In genomic region chr13:27182844-27183497, GRCh38 we compare ENCODE assay signal across 9 cellular contexts. TPM values are rescaled to one million over a fixed set of nuclear protein-coding genes. Genes with fewer than 3 reads are reported as not detected.
DNase-seq lines count a peak whose midpoint lies in the region; ATAC-seq, FAIRE-seq and TF ChIP-seq lines count a peak whose summit lies in the region.
"Had no signal": no experiment of that assay in that cellular context is flagged by ENCODE, and none has a peak within 500 bp of the region (broad histone marks: within the 10 kb centered on the region; RNA-seq: fewer than 3 reads in every experiment).

No MANE protein-coding gene starts in this region.

- no peaks in the 10 kb centered on the region for H3K79me1 ChIP-seq in H9 (ENCODE audit: insufficient read depth, low read depth, low read length, poor library complexity, severe bottlenecking)

- no peak overlapping the region for H4K91ac ChIP-seq in H9 (ENCODE audit: insufficient read length, low read depth, low read length)

- H3K23me2 ChIP-seq in H9 (ENCODE audit: insufficient read length, low read depth, low read length, poor library complexity, severe bottlenecking), result no peaks in the 10 kb centered on the region

- H3K9me3 Mint-ChIP-seq in H9, result no peaks in the 10 kb centered on the region

- H3K4ac ChIP-seq in H9 (ENCODE audit: low read depth, low read length), result no peak overlapping the region

- no peak overlapping the region for H3K4me3 Mint-ChIP-seq in H9

- no peak overlapping the region for H3K18ac ChIP-seq in H9 (ENCODE audit: insufficient read length, low read depth, low read length)

- H3K9ac ChIP-seq in H9 (ENCODE audit: extremely low read depth, insufficient read length, low read length) (no peak overlapping the region), adipocyte (ENCODE audit: low read length) (peak overlapping the region; percentile 14), skeletal muscle satellite cell (ENCODE audit: low read depth, low read length) (peak overlapping the region; percentile 46)

- WGBS in H9 (ENCODE audit: extremely low coverage, insufficient read length, low lambda C conversion rate), result no CpG with 5 or more reads among the region's 10 CpGs
- WGBS in heart left ventricle, 4 donors, result 27 to 36% (median 32%) methylated on average over 10 of the region's 10 CpGs
- 63 to 84% (median 79%) methylated on average over 10 of the region's 10 CpGs for WGBS in small intestine, 3 donors

- no peak overlapping the region for H3K23ac ChIP-seq in H9 (ENCODE audit: insufficient read length, low read depth, low read length)

- no peak overlapping the region for H4K8ac ChIP-seq in H9 (replicated peaks; ENCODE audit: insufficient read length, low read depth, low read length)

- no peak overlapping the region for H3K14ac ChIP-seq in H9 (ENCODE audit: insufficient read depth, low read length)

- H3K27ac Mint-ChIP-seq in H9, result peak overlapping the region in 2 of 3 experiments; percentile 29 to 90; a peak in 3 of 7 replicates

- H2AFZ ChIP-seq in H9 (ENCODE audit: low read length), result no peak overlapping the region

- H3K27ac ChIP-seq in H9 (ENCODE audit: insufficient read length, low read depth, low read length) (no peak overlapping the region), heart left ventricle (peak overlapping the region in 7 of 12 donors; percentile 26 to 57 (median 45)), small intestine (ENCODE audit: low read depth in 1 of 2, low read length in 1 of 2) (peak overlapping the region in 1 of 2 donors; percentile 18)

- H4K20me1 ChIP-seq in H9 (ENCODE audit: control insufficient read depth, insufficient read depth, insufficient read length), result no peaks in the 10 kb centered on the region

- H2BK12ac ChIP-seq in H9 (ENCODE audit: insufficient read length, low read depth, low read length), result no peak overlapping the region

- H2BK20ac ChIP-seq in H9 (ENCODE audit: low read depth, low read length, poor library complexity, severe bottlenecking), result no peak overlapping the region

- no peaks in the 10 kb centered on the region for H3K36me3 Mint-ChIP-seq in H9 (ENCODE audit: insufficient read depth in 1 of 3, low read depth in 3 of 3)

- no peaks in the 10 kb centered on the region for H3K27me3 ChIP-seq in H9 (ENCODE audit: insufficient read depth, low read length)
- H3K27me3 ChIP-seq in adipocyte (replicated peaks; ENCODE audit: control insufficient read depth, insufficient read depth, low read length), result no peaks in the 10 kb centered on the region
- H3K27me3 ChIP-seq in heart left ventricle, result no peaks in the 10 kb centered on the region
- no peaks in the 10 kb centered on the region for H3K27me3 ChIP-seq in skeletal muscle satellite cell (ENCODE audit: control insufficient read depth, insufficient read depth, low read length)
- no peaks in the 10 kb centered on the region for H3K27me3 ChIP-seq in small intestine (ENCODE audit: control insufficient read depth in 2 of 2, insufficient read depth in 2 of 2, low read length in 2 of 2)

- H2AK5ac ChIP-seq in H9 (ENCODE audit: insufficient read length, low read length), result no peak overlapping the region

- H3K4me3 ChIP-seq in adipocyte (ENCODE audit: low read length) (peak overlapping the region; percentile 57), heart left ventricle (peak overlapping the region in 2 of 12 donors; percentile 3 to 13), skeletal muscle satellite cell (ENCODE audit: low read length) (peak overlapping the region; percentile 60), small intestine (ENCODE audit: low read depth in 1 of 2, low read length in 2 of 2) (no peak overlapping the region)

- H3K4me1 ChIP-seq in H9 (ENCODE audit: insufficient read depth, low read length), result no peaks in the 10 kb centered on the region; the same call in 1 of the 2 replicates
- peaks cover 12% of the 10 kb centered on the region for H3K4me1 ChIP-seq in adipocyte (ENCODE audit: control insufficient read depth, insufficient read depth, low read length)
- H3K4me1 ChIP-seq in heart left ventricle, result peaks cover 0 to 12% (median 7%) of the 10 kb centered on the region in 12 donors
- H3K4me1 ChIP-seq in skeletal muscle satellite cell (ENCODE audit: control insufficient read depth, insufficient read depth, low read length), result peaks cover 18% of the 10 kb centered on the region
- H3K4me1 ChIP-seq in small intestine (ENCODE audit: control insufficient read depth in 2 of 2, insufficient read depth in 1 of 2, low read depth in 1 of 2, low read length in 1 of 2), result no peaks in the 10 kb centered on the region

- H2BK15ac ChIP-seq in H9 (ENCODE audit: low read depth, low read length), result no peak overlapping the region

- no peak overlapping the region for H3K56ac ChIP-seq in H9 (ENCODE audit: insufficient read length, low read depth, low read length)

- H3K79me2 ChIP-seq in H9 (ENCODE audit: insufficient read depth, low read length), result no peaks in the 10 kb centered on the region

- H3K36me3 ChIP-seq in adipocyte (ENCODE audit: control insufficient read depth, insufficient read depth, low read length, severe bottlenecking) (no peaks in the 10 kb centered on the region), heart left ventricle (no peaks in the 10 kb centered on the region), skeletal muscle satellite cell (ENCODE audit: insufficient read depth, low read length) (no peaks in the 10 kb centered on the region), small intestine (ENCODE audit: control insufficient read depth in 2 of 2, insufficient read depth in 2 of 2, low read length in 2 of 2) (no peaks in the 10 kb centered on the region)

- ATAC-seq in heart left ventricle, result peak; percentile 89 to 98 (median 98)
- ATAC-seq in HG02938 (IDR thresholded peaks at IDR 0.05; ENCODE audit: unreplicated experiment), result no peak
- ATAC-seq in HG03520 (IDR thresholded peaks at IDR 0.05; ENCODE audit: unreplicated experiment), result no peak

- DNase-seq in H9 (no peak), adipocyte (ENCODE audit: low read depth) (peak; percentile 72), heart left ventricle (peak; percentile 60 to 81 (median 69)), small intestine (no peak), NCI-H146 treated with DMSO at 0.1 percent for 48 hours (lab: John Stamatoyannopoulos, UW; ENCODE audit: unreplicated experiment) (no peak)
- DNase-seq: NCI-H69 had no signal

- FAIRE-seq in small intestine (lab: Jason Lieb, UNC), result no peak

- no peak overlapping the region for H3K4me2 ChIP-seq in H9 (ENCODE audit: insufficient read depth, insufficient read length, low read length)
- H3K4me2 ChIP-seq in skeletal muscle satellite cell (ENCODE audit: low read length), result peak overlapping the region; percentile 80

- H3K4me1 Mint-ChIP-seq in H9, result peaks cover 8 to 13% of the 10 kb centered on the region in 2 experiments

- TF ChIP-seq POLR2A in heart left ventricle (IDR thresholded peaks at IDR 0.05), result no peak

- H2BK5ac ChIP-seq in H9 (ENCODE audit: insufficient read length, low read length), result no peak overlapping the region

- intact Hi-C loops in heart left ventricle (cut with DNase I), result no loop called here

- H2BK120ac ChIP-seq in H9 (ENCODE audit: low read depth, low read length, poor library complexity, severe bottlenecking), result no peak overlapping the region

- TF ChIP-seq CTCF in H9 (conservative IDR thresholded peaks at IDR 0.05), result no peak
- TF ChIP-seq CTCF in heart left ventricle (IDR thresholded peaks at IDR 0.05), result no peak

- no peak overlapping the region for H4K5ac ChIP-seq in H9 (ENCODE audit: insufficient read length, low read depth, low read length)

- no peaks in the 10 kb centered on the region; the same call in 1 of the 2 replicates for H3K27me3 Mint-ChIP-seq in H9 (ENCODE audit: low read depth)

- H3T11ph ChIP-seq in H9 (ENCODE audit: low read length), result no peak overlapping the region

- H3K9me3 ChIP-seq in H9 (ENCODE audit: control insufficient read depth, low read depth, low read length) (no peaks in the 10 kb centered on the region), adipocyte (ENCODE audit: control insufficient read depth, low read length) (no peaks in the 10 kb centered on the region), heart left ventricle (no peaks in the 10 kb centered on the region), skeletal muscle satellite cell (replicated peaks; ENCODE audit: low read length) (no peaks in the 10 kb centered on the region), small intestine (ENCODE audit: control insufficient read depth, low read depth) (no peaks in the 10 kb centered on the region)

RNA-seq across cellular contexts. Expression of gene USP12, which starts 11.4 kb away (rescaled TPM):
- total RNA-seq in H9 (2021) (22.6 and 24.8 TPM in 2 replicates), heart left ventricle (10 to 100 TPM; 13.2 to 29.2 (median 20.8) TPM)
- polyA plus RNA-seq in heart left ventricle (10 to 100 TPM in 1 of 2 donors, 1 to 10 TPM in 1; 5.1 to 35.4 TPM), small intestine (10 to 100 TPM; 12.3 to 22.1 (median 19.2) TPM)
- 21.8 and 22.8 TPM in 2 replicates for total RNA-seq in skeletal muscle satellite cell (2012; rRNA removed)

Comparison
In these comparisons a context has a peak if more than half of its experiments do, and no peak if none do; other contexts are left out.
1. DNase-seq: peak in adipocyte (single experiment) and heart left ventricle (5 of 5); none in H9 (single experiment), small intestine (single experiment) and NCI-H146 treated with DMSO at 0.1 percent for 48 hours (single experiment).
2. H3K4me3 ChIP-seq: peak in adipocyte (single experiment) and skeletal muscle satellite cell (single experiment); none in small intestine (0 of 2).
3. ATAC-seq: peak in heart left ventricle (4 of 4); none in HG02938 (single experiment) and HG03520 (single experiment).